ENCODE assay signal across 30 cellular contexts in genomic region chr15:100893964-100894295, GRCh38. TPM values are rescaled to one million over a fixed set of nuclear protein-coding genes. Genes with fewer than 3 reads are reported as not detected.
"Had no signal": no experiment of that assay in that cellular context is flagged by ENCODE, and none has a peak within 500 bp of the region (broad histone marks: within the 10 kb centered on the region; RNA-seq: fewer than 3 reads in every experiment).

No MANE protein-coding gene starts in this region.

- ATAC-seq: activated CD4-positive, alpha-beta T cell treated with anti-CD3 and anti-CD28 coated beads for 36 hours; activated T-helper 17 cell treated with anti-CD3 and anti-CD28 coated beads, Interleukin-2, amount 50 U/mL, for 72 hours; gastroesophageal sphincter; lower lobe of right lung; stimulated activated naive CD8-positive, alpha-beta T cell treated with anti-CD3 and anti-CD28 coated beads, Interleukin-15, amount 100 ng/mL, for 72 hours; WTC11 had no signal

- H3K4me3 ChIP-seq: adrenal gland, ascending aorta, gastroesophageal sphincter, lower lobe of right lung, neural progenitor cell, suprapubic skin, vagina had no signal

- DNase-seq: activated CD4-positive, alpha-beta T cell treated with anti-CD3 and anti-CD28 coated beads for 36 hours; activated CD4-positive, alpha-beta T cell treated with anti-CD3 and anti-CD28 coated beads, Interleukin-2, amount 50 U/mL, for 4 hours; activated CD8-positive, alpha-beta memory T cell treated with anti-CD3 and anti-CD28 coated beads for 24 hours; activated CD8-positive, alpha-beta memory T cell treated with anti-CD3 and anti-CD28 coated beads, Interleukin-2, amount 50 U/mL, for 4 hours; activated naive CD4-positive, alpha-beta T cell; activated T-cell treated with anti-CD3 and anti-CD28 coated beads, Interleukin-2, amount 50 U/mL, for 24 hours; adrenal gland; cortex of kidney; head of caudate nucleus; islet precursor cell; left cardiac atrium; lower lobe of right lung; mesendoderm; naive B cell; stimulated activated CD4-positive, alpha-beta T cell treated with anti-CD3 and anti-CD28 coated beads, Interleukin-1b, Interleukin-23, amount 100 ng/mL, for 48 hours; stimulated activated naive CD8-positive, alpha-beta T cell treated with anti-CD3 and anti-CD28 coated beads, Interleukin-15, amount 100 ng/mL, for 72 hours; T-helper 9 cell had no signal

- H3K36me3 ChIP-seq: adrenal gland, ascending aorta, lower lobe of right lung, neural progenitor cell, suprapubic skin, vagina had no signal

- H3K9me3 Mint-ChIP-seq: activated T-cell treated with anti-CD3 and anti-CD28 coated beads, Interleukin-2, amount 50 U/mL, for 24 hours; activated T-helper 17 cell treated with anti-CD3 and anti-CD28 coated beads, Interleukin-2, amount 50 U/mL, for 72 hours; central memory CD8-positive, alpha-beta T cell; naive B cell; neural progenitor cell; stimulated activated naive CD8-positive, alpha-beta T cell treated with anti-CD3 and anti-CD28 coated beads, Interleukin-15, amount 100 ng/mL, for 72 hours; type B pancreatic cell; WTC11 had no signal

- H3K4me3 Mint-ChIP-seq: activated CD4-positive, alpha-beta T cell treated with anti-CD3 and anti-CD28 coated beads for 36 hours; activated naive CD8-positive, alpha-beta T cell; activated T-cell treated with anti-CD3 and anti-CD28 coated beads, Interleukin-2, amount 50 U/mL, for 24 hours; activated T-helper 17 cell treated with anti-CD3 and anti-CD28 coated beads, Interleukin-2, amount 50 U/mL, for 72 hours; central memory CD8-positive, alpha-beta T cell; naive B cell; neural progenitor cell; stimulated activated naive CD8-positive, alpha-beta T cell treated with anti-CD3 and anti-CD28 coated beads, Interleukin-15, amount 100 ng/mL, for 72 hours; type B pancreatic cell; WTC11 had no signal

- H3K4me1 Mint-ChIP-seq: activated T-helper 17 cell treated with anti-CD3 and anti-CD28 coated beads, Interleukin-2, amount 50 U/mL, for 72 hours; central memory CD8-positive, alpha-beta T cell; naive B cell had no signal

- H3K27ac ChIP-seq: adrenal gland, ascending aorta, epithelial cell of prostate, gastroesophageal sphincter, lower lobe of right lung, neural progenitor cell, suprapubic skin, vagina had no signal

- H3K27me3 ChIP-seq: adrenal gland, ascending aorta, neural progenitor cell, suprapubic skin, vagina had no signal

- H3K9me3 ChIP-seq: adrenal gland, ascending aorta, gastroesophageal sphincter, lower lobe of right lung, suprapubic skin, vagina had no signal

- H3K36me3 Mint-ChIP-seq: activated naive CD8-positive, alpha-beta T cell; naive B cell; neural progenitor cell; type B pancreatic cell; WTC11 had no signal

- H3K27ac Mint-ChIP-seq: activated CD4-positive, alpha-beta T cell treated with anti-CD3 and anti-CD28 coated beads for 36 hours; activated naive CD8-positive, alpha-beta T cell; activated T-cell treated with anti-CD3 and anti-CD28 coated beads, Interleukin-2, amount 50 U/mL, for 24 hours; activated T-helper 17 cell treated with anti-CD3 and anti-CD28 coated beads, Interleukin-2, amount 50 U/mL, for 72 hours; naive B cell; neural progenitor cell; progenitor cell of endocrine pancreas; stimulated activated naive CD8-positive, alpha-beta T cell treated with anti-CD3 and anti-CD28 coated beads, Interleukin-15, amount 100 ng/mL, for 72 hours; type B pancreatic cell; WTC11 had no signal

RNA-seq across cellular contexts. Expression of gene ALDH1A3, which starts 14.3 kb away (rescaled TPM):
- total RNA-seq: activated CD4-positive, alpha-beta T cell treated with anti-CD3 and anti-CD28 coated beads for 36 hours; activated T-helper 17 cell treated with anti-CD3 and anti-CD28 coated beads, Interleukin-2, amount 50 U/mL, for 72 hours; T-helper 1 cell treated with Interleukin-12 subunit alpha and Interleukin-12 subunit beta and Interleukin-4 antibody, amounts not matched to agents 30 ng/mL and 1 ng/mL, for 36 hours had no signal
